Comparison of ENCODE assay signal across 18 cellular contexts in genomic region chr20:15890358-15890982, GRCh38.
DNase-seq lines count a peak whose midpoint lies in the region; ATAC-seq lines count a peak whose summit lies in the region.
"Had no signal": no experiment of that assay in that cellular context is flagged by ENCODE, and none has a peak within 500 bp of the region (broad histone marks: within the 10 kb centered on the region; RNA-seq: fewer than 3 reads in every experiment).

No MANE protein-coding gene starts in this region.

- peaks cover 41% of the 10 kb centered on the region for H3K4me1 Mint-ChIP-seq in stimulated activated memory B cell treated with anti-CD40 and anti-IgM and Interleukin-4, amounts not matched to agents 10 μg/mL and 1 μg/mL and 100 μg/mL, for 72 hours
- no peaks in the 10 kb centered on the region for H3K4me1 Mint-ChIP-seq in activated T-helper 17 cell treated with anti-CD3 and anti-CD28 coated beads, Interleukin-2, amount 50 U/mL, for 72 hours
- H3K4me1 Mint-ChIP-seq: CD14-positive monocyte had no signal

- peaks cover 44% of the 10 kb centered on the region for H3K36me3 ChIP-seq in Karpas-422 (ENCODE audit: insufficient read depth, low read length)
- H3K36me3 ChIP-seq: MG63, SJCRH30 had no signal

- no peak overlapping the region for H3K4me3 Mint-ChIP-seq in stimulated activated memory B cell treated with anti-CD40 and anti-IgM and Interleukin-4, amounts not matched to agents 10 μg/mL and 1 μg/mL and 100 μg/mL, for 72 hours
- no peak overlapping the region for H3K4me3 Mint-ChIP-seq in activated T-helper 17 cell treated with anti-CD3 and anti-CD28 coated beads, Interleukin-2, amount 50 U/mL, for 72 hours
- H3K4me3 Mint-ChIP-seq: CD14-positive monocyte had no signal

- no peaks in the 10 kb centered on the region for H3K79me2 ChIP-seq in Karpas-422 (ENCODE audit: low read length)

- H3K27ac ChIP-seq in Karpas-422 (ENCODE audit: low read length): peak overlapping the region; percentile 90
- H3K27ac ChIP-seq: GM23248, HL-60 had no signal

- peak overlapping the region; percentile 83 for H3K27ac Mint-ChIP-seq in stimulated activated memory B cell treated with anti-CD40 and anti-IgM and Interleukin-4, amounts not matched to agents 10 μg/mL and 1 μg/mL and 100 μg/mL, for 72 hours
- no peak overlapping the region for H3K27ac Mint-ChIP-seq in activated T-helper 17 cell treated with anti-CD3 and anti-CD28 coated beads, Interleukin-2, amount 50 U/mL, for 72 hours
- H3K27ac Mint-ChIP-seq: CD14-positive monocyte had no signal

- H3K4me2 ChIP-seq in Karpas-422 (ENCODE audit: low read depth, low read length, poor library complexity, severe bottlenecking): peak overlapping the region; percentile 63

- peak overlapping the region; percentile 29; the same call in 1 of the 2 replicates for H3K4me3 ChIP-seq in Karpas-422 (ENCODE audit: low read length)
- H3K4me3 ChIP-seq: GM23248, MG63, SJCRH30 had no signal

- peaks cover 32% of the 10 kb centered on the region for H3K36me3 Mint-ChIP-seq in stimulated activated memory B cell treated with anti-CD40 and anti-IgM and Interleukin-4, amounts not matched to agents 10 μg/mL and 1 μg/mL and 100 μg/mL, for 72 hours
- no peaks in the 10 kb centered on the region for H3K36me3 Mint-ChIP-seq in activated T-helper 17 cell treated with anti-CD3 and anti-CD28 coated beads, Interleukin-2, amount 50 U/mL, for 72 hours (ENCODE audit: low read depth)
- H3K36me3 Mint-ChIP-seq: CD14-positive monocyte had no signal

- H3K9me2 ChIP-seq in Karpas-422 (replicated peaks; ENCODE audit: insufficient read depth, low read length): no peaks in the 10 kb centered on the region

- no peak overlapping the region for H2AFZ ChIP-seq in Karpas-422 (ENCODE audit: low read length)
- H2AFZ ChIP-seq: GM23248 had no signal

- H4K20me1 ChIP-seq in Karpas-422 (ENCODE audit: insufficient read depth, low read depth, low read length): no peaks in the 10 kb centered on the region

- H3K9me3 ChIP-seq in Karpas-422 (ENCODE audit: low read length): no peaks in the 10 kb centered on the region
- H3K9me3 ChIP-seq: MG63, SJCRH30 had no signal

- H3K9me3 Mint-ChIP-seq in stimulated activated memory B cell treated with anti-CD40 and anti-IgM and Interleukin-4, amounts not matched to agents 10 μg/mL and 1 μg/mL and 100 μg/mL, for 72 hours: peaks cover 11% of the 10 kb centered on the region
- peaks cover 19% of the 10 kb centered on the region for H3K9me3 Mint-ChIP-seq in activated T-helper 17 cell treated with anti-CD3 and anti-CD28 coated beads, Interleukin-2, amount 50 U/mL, for 72 hours

- no peaks in the 10 kb centered on the region for H3K27me3 Mint-ChIP-seq in stimulated activated memory B cell treated with anti-CD40 and anti-IgM and Interleukin-4, amounts not matched to agents 10 μg/mL and 1 μg/mL and 100 μg/mL, for 72 hours
- no peaks in the 10 kb centered on the region for H3K27me3 Mint-ChIP-seq in activated T-helper 17 cell treated with anti-CD3 and anti-CD28 coated beads, Interleukin-2, amount 50 U/mL, for 72 hours

- peak overlapping the region; percentile 45 for H3K9ac ChIP-seq in Karpas-422 (ENCODE audit: low read length)
- H3K9ac ChIP-seq: GM23248 had no signal

- peaks cover 79% of the 10 kb centered on the region for H3K4me1 ChIP-seq in Karpas-422 (ENCODE audit: low read length)

- DNase-seq in Karpas-422 (peak; percentile 76), NCI-H446 treated with DMSO at 0.1 percent for 48 hours (lab: John Stamatoyannopoulos, UW) (peak; percentile 35), myocyte (ENCODE audit: low read depth) (peak; percentile 24), amniotic stem cell (lab: John Stamatoyannopoulos, UW) (no peak)
- no peak for DNase-seq in stimulated activated CD4-positive, alpha-beta T cell treated with anti-CD3 and anti-CD28 coated beads, Interleukin-4, amount 100 ng/mL, for 1 hour
- DNase-seq: DND-41, GM23248, HCEC 1CT, IMR-90, MG63, NCI-H1048, NCI-H510A treated with DMSO at 0.1 percent for 48 hours had no signal

- peak; percentile 73 for ATAC-seq in stimulated activated memory B cell treated with anti-CD40 and anti-IgM and Interleukin-4, amounts not matched to agents 10 μg/mL and 1 μg/mL and 100 μg/mL, for 72 hours
- no peak for ATAC-seq in activated T-helper 17 cell treated with anti-CD3 and anti-CD28 coated beads, Interleukin-2, amount 50 U/mL, for 72 hours (replicated peaks)
- ATAC-seq in GM18873 (IDR thresholded peaks at IDR 0.05; ENCODE audit: low FRiP score, unreplicated experiment): no peak

- H3K27me3 ChIP-seq in Karpas-422 (ENCODE audit: low read length): no peaks in the 10 kb centered on the region
- H3K27me3 ChIP-seq: MG63, SJCRH30 had no signal

Comparison
In these comparisons a context has a peak if more than half of its experiments do, and no peak if none do; other contexts are left out.
1. DNase-seq: peak in Karpas-422 (single experiment), NCI-H446 treated with DMSO at 0.1 percent for 48 hours (single experiment) and myocyte (single experiment); none in amniotic stem cell (single experiment) and stimulated activated CD4-positive, alpha-beta T cell treated with anti-CD3 and anti-CD28 coated beads, Interleukin-4, amount 100 ng/mL, for 1 hour (single experiment).